10 cellular contexts compared by ENCODE assay signal in genomic region chr1:32894019-32894600, GRCh38. TPM values are rescaled to one million over a fixed set of nuclear protein-coding genes. Genes with fewer than 3 reads are reported as not detected.
DNase-seq lines count a peak whose midpoint lies in the region; ATAC-seq and TF ChIP-seq lines count a peak whose summit lies in the region.
"Had no signal": no experiment of that assay in that cellular context is flagged by ENCODE, and none has a peak within 500 bp of the region (broad histone marks: within the 10 kb centered on the region; RNA-seq: fewer than 3 reads in every experiment).

No MANE protein-coding gene starts in this region.

- intact Hi-C loops in breast epithelium (cut with DNase I; ENCODE audit: low total_unique reads), result no loop called here
- intact Hi-C loops in MCF 10A (cut with micrococcal nuclease), result no loop called here
- intact Hi-C loops in activated B cell treated with CpG ODN at 0.5 μM for 24 hours (cut with micrococcal nuclease), result no loop called here
- intact Hi-C loops in stomach (cut with DNase I; ENCODE audit: low total_unique reads), result no loop called here

- peak overlapping the region in 1 of 2 donors; percentile 80 for H3K27ac ChIP-seq in breast epithelium
- no peak overlapping the region for H3K27ac ChIP-seq in stomach

- H3K27ac Mint-ChIP-seq in MCF 10A (ENCODE audit: low read depth, unreplicated experiment) (no peak overlapping the region), activated B cell treated with CpG ODN at 0.5 μM for 24 hours (no peak overlapping the region)

- H3K27me3 Mint-ChIP-seq in MCF 10A (ENCODE audit: insufficient read depth, unreplicated experiment) (peaks cover 40% of the 10 kb centered on the region), activated B cell treated with CpG ODN at 0.5 μM for 24 hours (peaks cover 48% of the 10 kb centered on the region)

- H3K9me3 ChIP-seq in breast epithelium (no peaks in the 10 kb centered on the region), stomach (no peaks in the 10 kb centered on the region), MG63 (no peaks in the 10 kb centered on the region)

- DNase-seq in breast epithelium (ENCODE audit: low spot score in 2 of 2) (no peak), MCF 10A (ENCODE audit: unreplicated experiment) (no peak), activated B cell treated with CpG ODN at 0.5 μM for 24 hours (no peak), islet precursor cell (peak; percentile 55), stomach (no peak), MG63 (no peak), DMS153 (lab: John Stamatoyannopoulos, UW) (no peak)
- DNase-seq: HCEC 1CT; stimulated activated CD4-positive, alpha-beta T cell treated with anti-CD3 and anti-CD28 coated beads, Interleukin-4, amount 100 ng/mL, for 1 hour had no signal

- BruUV-seq in MCF 10A (replicated peaks; lab: Mats Ljungman, UMichigan), result no TSS peak

- peak overlapping the region in 2 of 3 donors; percentile 60 to 81 for H3K4me3 ChIP-seq in breast epithelium
- H3K4me3 ChIP-seq in stomach, result peak overlapping the region in 3 of 4 donors; percentile 39 to 54 (median 47)
- no peak overlapping the region for H3K4me3 ChIP-seq in MG63

- CTCF ChIA-PET in MCF 10A (lab: Yijun Ruan, JAX), result interaction anchor here (0.6 kb wide), 2 partner anchors 123 to 373 kb away, joined by 3 read pairs; no protein-coding TSS in a partner anchor
- CTCF ChIA-PET in activated B cell treated with CpG ODN at 0.5 μM for 24 hours (lab: Charles Lee), result interaction anchor here (1.5 kb wide), 1 partner anchor 182 kb away, joined by 3 read pairs; no protein-coding TSS in a partner anchor

- TF ChIP-seq POLR2A in breast epithelium (IDR thresholded peaks at IDR 0.05), result no peak
- TF ChIP-seq POLR2A in stomach (IDR thresholded peaks at IDR 0.05), result no peak

- no peaks in the 10 kb centered on the region for H3K36me3 ChIP-seq in breast epithelium
- H3K36me3 ChIP-seq in stomach, result peaks cover 0 to 33% (median 23%) of the 10 kb centered on the region in 4 donors
- no peaks in the 10 kb centered on the region for H3K36me3 ChIP-seq in MG63

- H3K9me3 Mint-ChIP-seq in MCF 10A (ENCODE audit: unreplicated experiment) (no peaks in the 10 kb centered on the region), activated B cell treated with CpG ODN at 0.5 μM for 24 hours (no peaks in the 10 kb centered on the region)

- H3K4me1 Mint-ChIP-seq in MCF 10A (ENCODE audit: insufficient read depth, unreplicated experiment) (no peaks in the 10 kb centered on the region), activated B cell treated with CpG ODN at 0.5 μM for 24 hours (peaks cover 17% of the 10 kb centered on the region)

- WGBS in stomach, 5 donors, result 48 to 77% (median 69%) methylated on average over 4 to 8 of the region's 8 CpGs

- peaks cover 0 to 1% of the 10 kb centered on the region in 2 donors for H3K27me3 ChIP-seq in breast epithelium
- peaks cover 0 to 47% (median 16%) of the 10 kb centered on the region in 3 donors for H3K27me3 ChIP-seq in stomach
- H3K27me3 ChIP-seq in MG63, result no peaks in the 10 kb centered on the region

- H3K4me3 Mint-ChIP-seq in MCF 10A (ENCODE audit: unreplicated experiment), result no peak overlapping the region
- H3K4me3 Mint-ChIP-seq in activated B cell treated with CpG ODN at 0.5 μM for 24 hours, result peak overlapping the region; percentile 70

- TF ChIP-seq EP300 in stomach (IDR thresholded peaks at IDR 0.05), result no peak

- H3K4me1 ChIP-seq in breast epithelium, result peaks cover 0 to 4% of the 10 kb centered on the region in 2 donors
- peaks cover 14 to 20% (median 20%) of the 10 kb centered on the region in 4 donors for H3K4me1 ChIP-seq in stomach

- no peak for TF ChIP-seq CTCF in breast epithelium (IDR thresholded peaks at IDR 0.05)
- no peak for TF ChIP-seq CTCF in MCF 10A (IDR thresholded peaks at IDR 0.05; ENCODE audit: unreplicated experiment)
- TF ChIP-seq CTCF in activated B cell treated with CpG ODN at 0.5 μM for 24 hours (IDR thresholded peaks at IDR 0.05), result no peak
- no peak for TF ChIP-seq CTCF in stomach (IDR thresholded peaks at IDR 0.05)

- ATAC-seq in activated B cell treated with CpG ODN at 0.5 μM for 24 hours (ENCODE audit: low read depth) (no peak), HG02571 (IDR thresholded peaks at IDR 0.05; ENCODE audit: unreplicated experiment) (no peak)

- no peaks in the 10 kb centered on the region for H3K36me3 Mint-ChIP-seq in MCF 10A (ENCODE audit: insufficient read depth, unreplicated experiment)
- H3K36me3 Mint-ChIP-seq in activated B cell treated with CpG ODN at 0.5 μM for 24 hours (ENCODE audit: low read depth), result no peaks in the 10 kb centered on the region

- POLR2A ChIA-PET in MCF 10A (lab: Yijun Ruan, JAX) (no interaction called here), activated B cell treated with CpG ODN at 0.5 μM for 24 hours (lab: Charles Lee) (no interaction called here)

RNA-seq across cellular contexts. Expression of gene TMEM54, which starts 7.1 kb away (rescaled TPM):
- 100 to 1,000 TPM in 1 of 3 donors, 10 to 100 TPM in 2; 26.9 to 109 (median 94.8) TPM for total RNA-seq in breast epithelium
- total RNA-seq in MCF 10A (2022), result 6.2 and 12.1 TPM in 2 replicates
- total RNA-seq in activated B cell treated with CpG ODN at 0.5 μM for 24 hours, result 0.44 and 0.66 TPM in 2 replicates
- 100 to 1,000 TPM in 3 of 5 donors, 10 to 100 TPM in 2; 34.9 to 408 (median 195) TPM for total RNA-seq in stomach
- polyA plus RNA-seq in stomach, result 100 to 1,000 TPM; 104 to 249 (median 122) TPM
- 6.3 and 30.7 TPM in 2 replicates for total RNA-seq in MG63 (2014; rRNA removed; shearing (Covaris generic); ENCODE audit: low replicate concordance)

RNA-seq across cellular contexts. Expression of gene HPCA, which starts 7.8 kb away (rescaled TPM):
- total RNA-seq in breast epithelium, result 1 to 10 TPM in 1 of 3 donors, not detected in 2; 2.0 TPM
- not detected in 2 replicates for total RNA-seq in MCF 10A (2022)
- total RNA-seq in activated B cell treated with CpG ODN at 0.5 μM for 24 hours, result not detected in 2 replicates
- 1 to 10 TPM in 1 of 5 donors, not detected in 4; 4.9 TPM for total RNA-seq in stomach
- under 1 TPM in 2 of 3 donors, not detected in 1; 0.30 to 0.75 TPM for polyA plus RNA-seq in stomach
- total RNA-seq in MG63 (2014; rRNA removed; shearing (Covaris generic); ENCODE audit: low replicate concordance), result not detected in 2 replicates

RNA-seq across cellular contexts. Expression of gene FNDC5, which starts 23.4 kb away (rescaled TPM):
- total RNA-seq in breast epithelium (under 1 TPM in 2 of 3 donors, not detected in 1; 0.59 to 0.96 TPM), MCF 10A (2022) (not detected in 2 replicates), activated B cell treated with CpG ODN at 0.5 μM for 24 hours (0.55 and 1.4 TPM in 2 replicates), stomach (10 to 100 TPM in 2 of 5 donors, 1 to 10 TPM in 1, under 1 TPM in 1, not detected in 1; 0.89 to 21.0 (median 6.9) TPM)
- 1 to 10 TPM; 2.0 to 9.9 (median 6.7) TPM for polyA plus RNA-seq in stomach
- 0.23 TPM in 1 of 2 replicates, not detected in the other for total RNA-seq in MG63 (2014; rRNA removed; shearing (Covaris generic); ENCODE audit: low replicate concordance)
